8 cellular contexts compared by ENCODE assay signal in the genomic region with DNA sequence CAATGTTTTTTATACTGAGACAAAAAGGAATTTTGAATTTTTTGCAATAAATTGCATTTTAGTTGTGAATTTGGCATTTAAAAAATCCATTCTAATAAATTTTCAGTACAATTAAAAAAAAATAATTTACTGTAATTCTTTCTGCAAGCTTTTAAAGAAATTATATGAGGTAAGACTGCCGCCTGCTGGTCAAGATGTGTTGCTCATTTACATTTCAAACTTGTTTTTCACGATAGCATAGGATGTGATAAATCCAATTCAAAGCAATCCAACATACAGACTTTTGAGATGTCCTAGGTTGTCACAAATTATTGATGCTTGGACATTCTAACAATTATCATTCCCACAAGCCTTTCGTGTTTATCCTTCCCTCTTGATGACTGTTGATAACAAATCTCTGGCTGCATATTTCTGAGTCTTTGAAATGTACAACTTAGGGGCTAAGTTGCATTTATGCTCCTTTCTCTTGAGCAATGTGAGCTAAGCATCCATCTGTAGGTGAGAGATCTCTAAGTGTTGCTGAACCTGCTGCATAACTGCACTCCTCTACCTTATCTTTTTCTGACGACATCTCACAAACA. TPM values are rescaled to one million over a fixed set of nuclear protein-coding genes. Genes with fewer than 3 reads are reported as not detected.
DNase-seq lines count a peak whose midpoint lies in the region; ATAC-seq, FAIRE-seq and TF ChIP-seq lines count a peak whose summit lies in the region.

No MANE protein-coding gene starts in this region.

- peak; percentile 75 for FAIRE-seq in endothelial cell of umbilical vein (lab: Jason Lieb, UNC)

- H3K4me2 ChIP-seq in endothelial cell of umbilical vein (ENCODE audit: insufficient read depth, low read length): no peak overlapping the region

- no TSS peak for BruUV-seq in endothelial cell of umbilical vein (replicated peaks; lab: Mats Ljungman, UMichigan)

- H2AFZ ChIP-seq in endothelial cell of umbilical vein (ENCODE audit: low read depth, low read length): no peak overlapping the region

- dilution Hi-C loops in endothelial cell of umbilical vein (cut with MboI; ENCODE audit: extremely low pct_ligation_motif_present, low sequenced_read_pairs): no loop called here

- H3K9me3 ChIP-seq in endothelial cell of umbilical vein (replicated peaks; ENCODE audit: control insufficient read depth, insufficient read depth, low read length) (no peaks in the 10 kb centered on the region), uterus (no peaks in the 10 kb centered on the region)

- TF ChIP-seq POLR2A in endothelial cell of umbilical vein (IDR thresholded peaks at IDR 0.05; ENCODE audit: low read depth, low read length) (no peak), uterus (IDR thresholded peaks at IDR 0.05) (no peak)

- no peak overlapping the region for H3K27ac ChIP-seq in endothelial cell of umbilical vein (ENCODE audit: insufficient read depth, low read depth, low read length)
- H3K27ac ChIP-seq in uterus: no peak overlapping the region

- no peak overlapping the region for H3K4me3 Mint-ChIP-seq in nephron
- no peak overlapping the region for H3K4me3 Mint-ChIP-seq in stimulated activated naive B cell treated with anti-CD40 and anti-IgM and Interleukin-4, amounts not matched to agents 10 μg/mL and 1 μg/mL and 100 μg/mL, for 72 hours

- DNase-seq in AML-193 (lab: John Stamatoyannopoulos, UW): peak; percentile 46 to 51
- DNase-seq in NCI-H2227 (lab: John Stamatoyannopoulos, UW; ENCODE audit: unreplicated experiment): peak; percentile 67
- peak; percentile 43 to 54 for DNase-seq in activated CD4-positive, alpha-beta T cell treated with anti-CD3 and anti-CD28 coated beads, Interleukin-2, amount 50 U/mL, for 4 hours
- peak; percentile 65 for DNase-seq in endothelial cell of umbilical vein (ENCODE audit: low read depth, low spot score)
- peak; percentile 25 to 67 for DNase-seq in uterus
- DNase-seq in stimulated activated naive B cell treated with anti-CD40 and anti-IgM and Interleukin-4, amounts not matched to agents 10 μg/mL and 1 μg/mL and 100 μg/mL, for 72 hours: no peak

- H3K4me1 ChIP-seq in endothelial cell of umbilical vein (ENCODE audit: control insufficient read depth, extremely low read depth, insufficient read depth, low read length): no peaks in the 10 kb centered on the region
- H3K4me1 ChIP-seq in uterus: no peaks in the 10 kb centered on the region

- H3K27ac Mint-ChIP-seq in nephron: no peak overlapping the region
- no peak overlapping the region for H3K27ac Mint-ChIP-seq in stimulated activated naive B cell treated with anti-CD40 and anti-IgM and Interleukin-4, amounts not matched to agents 10 μg/mL and 1 μg/mL and 100 μg/mL, for 72 hours

- peak; percentile 78 for ATAC-seq in GM18861 (IDR thresholded peaks at IDR 0.05; ENCODE audit: unreplicated experiment)
- no peak for ATAC-seq in stimulated activated naive B cell treated with anti-CD40 and anti-IgM and Interleukin-4, amounts not matched to agents 10 μg/mL and 1 μg/mL and 100 μg/mL, for 72 hours (replicated peaks)

- no peaks in the 10 kb centered on the region for H3K4me1 Mint-ChIP-seq in nephron
- H3K4me1 Mint-ChIP-seq in stimulated activated naive B cell treated with anti-CD40 and anti-IgM and Interleukin-4, amounts not matched to agents 10 μg/mL and 1 μg/mL and 100 μg/mL, for 72 hours: no peaks in the 10 kb centered on the region

- H3K36me3 Mint-ChIP-seq in nephron (ENCODE audit: low read depth): no peaks in the 10 kb centered on the region
- H3K36me3 Mint-ChIP-seq in stimulated activated naive B cell treated with anti-CD40 and anti-IgM and Interleukin-4, amounts not matched to agents 10 μg/mL and 1 μg/mL and 100 μg/mL, for 72 hours: no peaks in the 10 kb centered on the region

- CTCF ChIA-PET in endothelial cell of umbilical vein (lab: Charles Lee): interaction anchor here (0.6 to 3.5 kb wide), 18 partner anchors 8 to 555 kb away, joined by 3 to 107 read pairs (median 4); partner anchors contain the start of genes MFAP3L and NEK1

- POLR2A ChIA-PET in endothelial cell of umbilical vein (lab: Charles Lee): no interaction called here

- H4K20me1 ChIP-seq in endothelial cell of umbilical vein (replicated peaks; ENCODE audit: control insufficient read depth, extremely low read depth, insufficient read depth, low read length): no peaks in the 10 kb centered on the region

- H3K9me3 Mint-ChIP-seq in nephron: no peaks in the 10 kb centered on the region
- no peaks in the 10 kb centered on the region for H3K9me3 Mint-ChIP-seq in stimulated activated naive B cell treated with anti-CD40 and anti-IgM and Interleukin-4, amounts not matched to agents 10 μg/mL and 1 μg/mL and 100 μg/mL, for 72 hours

- H3K79me2 ChIP-seq in endothelial cell of umbilical vein (ENCODE audit: control insufficient read depth, insufficient read depth, low read length): no peaks in the 10 kb centered on the region

- H3K4me3 ChIP-seq in endothelial cell of umbilical vein (replicated peaks in 1 of 3; ENCODE audit: insufficient read depth in 1 of 3, low read depth in 1 of 3, low read length in 3 of 3) (no peak overlapping the region), uterus (no peak overlapping the region)

- H3K9me1 ChIP-seq in endothelial cell of umbilical vein (replicated peaks; ENCODE audit: control insufficient read depth, extremely low read depth, insufficient read depth, low read length): no peaks in the 10 kb centered on the region

- no peak overlapping the region for H3K9ac ChIP-seq in endothelial cell of umbilical vein (replicated peaks; ENCODE audit: extremely low read depth, insufficient read depth, low read length)

- peaks cover 0 to 1% of the 10 kb centered on the region in 2 experiments for H3K27me3 ChIP-seq in endothelial cell of umbilical vein (ENCODE audit: control insufficient read depth in 2 of 2, insufficient read depth in 2 of 2, low read length in 2 of 2)
- H3K27me3 ChIP-seq in uterus: no peaks in the 10 kb centered on the region

- TF ChIP-seq CTCF in endothelial cell of umbilical vein (IDR thresholded peaks at IDR 0.05; ENCODE audit: extremely low read depth in 1 of 2, insufficient read depth in 1 of 2, low read depth in 1 of 2, low read length in 2 of 2): peak; percentile 51 to 59
- peak; percentile 68 to 87 (median 74) for TF ChIP-seq CTCF in nephron (IDR thresholded peaks at IDR 0.05; ENCODE audit: unreplicated experiment in 3 of 3)
- TF ChIP-seq CTCF in uterus (IDR thresholded peaks at IDR 0.05): peak; percentile 70 to 83 (median 75)

- H3K36me3 ChIP-seq in endothelial cell of umbilical vein (ENCODE audit: control insufficient read depth in 2 of 2, extremely low read depth in 1 of 2, insufficient read depth in 2 of 2, low read length in 2 of 2) (no peaks in the 10 kb centered on the region), uterus (no peaks in the 10 kb centered on the region)

- no peaks in the 10 kb centered on the region for H3K27me3 Mint-ChIP-seq in nephron (ENCODE audit: low read depth)
- H3K27me3 Mint-ChIP-seq in stimulated activated naive B cell treated with anti-CD40 and anti-IgM and Interleukin-4, amounts not matched to agents 10 μg/mL and 1 μg/mL and 100 μg/mL, for 72 hours: peaks cover 4 to 8% of the 10 kb centered on the region in 2 donors

- intact Hi-C loops in endothelial cell of umbilical vein (cut with micrococcal nuclease): loop anchor here (1.0 kb wide), 2 partner anchors 238 to 435 kb away; no protein-coding TSS in a partner anchor
- intact Hi-C loops in uterus (cut with DNase I; ENCODE audit: low total_unique reads): no loop called here

TF ChIP-seq in endothelial cell of umbilical vein, 7 proteins besides CTCF, POLR2A, EP300 and RAD21:
- TF ChIP-seq, protein P1, sequence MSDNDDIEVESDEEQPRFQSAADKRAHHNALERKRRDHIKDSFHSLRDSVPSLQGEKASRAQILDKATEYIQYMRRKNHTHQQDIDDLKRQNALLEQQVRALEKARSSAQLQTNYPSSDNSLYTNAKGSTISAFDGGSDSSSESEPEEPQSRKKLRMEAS (IDR thresholded peaks at IDR 0.05; ENCODE audit: insufficient read depth, insufficient read length): no peak
- TF ChIP-seq MYC (IDR thresholded peaks at IDR 0.05; ENCODE audit: low read depth, low read length): no peak
- TF ChIP-seq FOS (IDR thresholded peaks at IDR 0.05; ENCODE audit: borderline replicate concordance, insufficient read depth, low read length): no peak
- TF ChIP-seq EZH2 (IDR thresholded peaks at IDR 0.05; ENCODE audit: borderline replicate concordance, low read depth, low read length, severe bottlenecking): no peak
- TF ChIP-seq JUN (IDR thresholded peaks at IDR 0.05; ENCODE audit: borderline replicate concordance, insufficient read depth, insufficient read length, low read depth): no peak
- no peak for TF ChIP-seq GATA2 (IDR thresholded peaks at IDR 0.05; ENCODE audit: insufficient read depth, insufficient read length, low read depth, low read length)
- TF ChIP-seq POLR2AphosphoS5 (IDR thresholded peaks at IDR 0.05; ENCODE audit: insufficient read depth, low read depth, low read length): no peak

RNA-seq across cellular contexts. Expression of gene MFAP3L, which starts 21.7 kb away (rescaled TPM):
- total RNA-seq in endothelial cell of umbilical vein (0.22 and 0.35 TPM in 2 replicates), uterus (10 to 100 TPM in 3 of 4 donors, 1 to 10 TPM in 1; 6.6 to 38.4 (median 14.9) TPM)
- polyA plus RNA-seq in endothelial cell of umbilical vein: 0.08 and 0.23 TPM in 2 replicates
- 0.08 and 0.14 TPM in 2 replicates for polyA plus RNA-seq in endothelial cell of umbilical vein (2011; cell fraction: cytosol; rRNA removed)
- polyA plus RNA-seq in endothelial cell of umbilical vein (2011; cell fraction: nucleus; rRNA removed): 0.18 and 0.33 TPM in 2 replicates
- polyA plus RNA-seq in endothelial cell of umbilical vein (2012): 0.07 and 0.29 TPM in 2 replicates
- 0.12 and 0.89 TPM in 2 replicates for polyA minus RNA-seq in endothelial cell of umbilical vein
- 4.6 TPM for polyA minus RNA-seq in endothelial cell of umbilical vein (2011; cell fraction: cytosol; rRNA and poly(A)+ RNA removed)
- 0.29 and 0.72 TPM in 2 replicates for polyA minus RNA-seq in endothelial cell of umbilical vein (2011; cell fraction: nucleus; rRNA and poly(A)+ RNA removed)

RNA-seq across cellular contexts. Expression of gene AADAT, which starts 41.9 kb away (rescaled TPM):
- total RNA-seq in endothelial cell of umbilical vein (2.5 and 3.1 TPM in 2 replicates), uterus (10 to 100 TPM; 11.1 to 28.4 (median 17.6) TPM)
- 1.5 and 1.8 TPM in 2 replicates for polyA plus RNA-seq in endothelial cell of umbilical vein
- polyA plus RNA-seq in endothelial cell of umbilical vein (2011; cell fraction: cytosol; rRNA removed): 2.0 and 3.1 TPM in 2 replicates
- polyA plus RNA-seq in endothelial cell of umbilical vein (2011; cell fraction: nucleus; rRNA removed): 12.9 and 13.7 TPM in 2 replicates
- polyA plus RNA-seq in endothelial cell of umbilical vein (2012): 0.80 and 1.8 TPM in 2 replicates
- polyA minus RNA-seq in endothelial cell of umbilical vein: 1.9 and 2.0 TPM in 2 replicates
- 1.4 TPM for polyA minus RNA-seq in endothelial cell of umbilical vein (2011; cell fraction: cytosol; rRNA and poly(A)+ RNA removed)
- polyA minus RNA-seq in endothelial cell of umbilical vein (2011; cell fraction: nucleus; rRNA and poly(A)+ RNA removed): 5.4 and 7.8 TPM in 2 replicates
